In the genomic region with DNA sequence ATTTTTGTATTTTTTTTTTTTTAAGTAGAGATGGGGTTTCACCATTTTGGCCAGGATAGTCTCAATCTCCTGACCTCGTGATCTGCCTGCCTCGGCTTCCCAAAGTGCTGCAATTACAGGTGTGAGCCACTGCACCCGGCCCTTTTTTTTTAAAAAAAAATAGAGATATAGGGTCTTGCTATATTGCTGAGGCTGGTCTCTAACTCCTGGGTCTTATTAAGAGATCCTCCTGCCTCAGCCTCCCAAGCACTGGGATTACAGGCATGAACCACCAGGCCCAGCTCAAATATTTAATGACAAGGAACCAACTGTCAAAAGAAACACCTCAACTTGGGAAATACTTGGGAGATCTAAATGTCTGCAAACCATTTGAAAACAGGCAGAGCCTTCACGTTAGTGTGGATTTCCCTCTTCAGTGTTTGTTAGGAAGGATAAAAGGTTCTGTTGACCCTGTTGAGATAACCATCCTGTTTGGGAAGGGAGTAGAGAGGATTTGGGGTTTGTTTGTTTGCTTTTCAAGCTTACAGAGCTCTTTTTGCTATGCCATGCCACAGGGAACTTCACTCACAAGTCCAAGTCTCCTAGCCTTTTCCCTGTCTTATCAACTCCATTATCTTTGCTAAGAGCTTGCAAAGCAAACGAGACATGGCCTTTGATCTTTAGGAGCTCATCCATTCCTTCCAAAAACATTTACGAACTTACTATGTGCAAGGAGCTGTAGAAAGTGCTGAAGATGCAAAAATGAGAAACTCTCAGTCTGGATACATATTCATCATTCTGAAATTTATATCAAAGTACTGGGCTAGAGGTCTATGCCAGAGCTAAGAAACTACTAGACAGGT, we compare ENCODE assay signal across 21 cellular contexts. TPM values are rescaled to one million over a fixed set of nuclear protein-coding genes. Genes with fewer than 3 reads are reported as not detected.
"Had no signal": no experiment of that assay in that cellular context is flagged by ENCODE, and none has a peak within 500 bp of the region (broad histone marks: within the 10 kb centered on the region; RNA-seq: fewer than 3 reads in every experiment).

No MANE protein-coding gene starts in this region.

- ATAC-seq: activated CD8-positive, alpha-beta T cell treated with anti-CD3 and anti-CD28 coated beads, Interleukin-2, amount 10 ng/mL, durations not matched to agents 7 days and 5 days; activated naive CD4-positive, alpha-beta T cell treated with anti-CD3 and anti-CD28 coated beads, Interleukin-2, amount 50 U/mL, for 72 hours; effector memory CD8-positive, alpha-beta T cell; natural killer cell; psoas muscle; stimulated activated naive CD8-positive, alpha-beta T cell treated with anti-CD3 and anti-CD28 coated beads, Interleukin-15, Interleukin-2, amounts not matched to agents 100 U/mL and 50 U/mL, for 24 hours; T-helper 17 cell had no signal

- H3K36me3 Mint-ChIP-seq: activated naive CD4-positive, alpha-beta T cell treated with anti-CD3 and anti-CD28 coated beads, Interleukin-2, amount 50 U/mL, for 72 hours; natural killer cell had no signal

- H3K4me1 ChIP-seq: psoas muscle had no signal

- H3K27ac ChIP-seq: esophagus muscularis mucosa, left ventricle myocardium inferior, psoas muscle, right atrium auricular region, thyroid gland had no signal

- DNase-seq: activated CD4-positive, alpha-beta T cell treated with anti-CD3 and anti-CD28 coated beads for 1 hour; activated CD4-positive, alpha-beta T cell treated with anti-CD3 and anti-CD28 coated beads, Interleukin-2, amount 50 U/mL, for 1 hour; activated CD8-positive, alpha-beta T cell treated with anti-CD3 and anti-CD28 coated beads, Interleukin-2, amount 10 ng/mL, durations not matched to agents 7 days and 5 days; dorsolateral prefrontal cortex; effector memory CD8-positive, alpha-beta T cell; hypothalamus; left ventricle myocardium inferior; midbrain; natural killer cell; psoas muscle; stimulated activated CD4-positive, alpha-beta T cell treated with anti-CD3 and anti-CD28 coated beads, Interleukin-12 subunit alpha, Interleukin-12 subunit beta, amount 100 ng/mL, for 4 hours; stimulated activated CD4-positive, alpha-beta T cell treated with anti-CD3 and anti-CD28 coated beads, Interleukin-4, amount 100 ng/mL, for 4 hours; stimulated activated naive CD8-positive, alpha-beta T cell treated with anti-CD3 and anti-CD28 coated beads, Interleukin-15, Interleukin-2, amounts not matched to agents 100 U/mL and 50 U/mL, for 24 hours; substantia nigra; T-helper 17 cell; thyroid gland had no signal

- H3K4me3 Mint-ChIP-seq: activated CD8-positive, alpha-beta T cell treated with anti-CD3 and anti-CD28 coated beads, Interleukin-2, amount 10 ng/mL, durations not matched to agents 7 days and 5 days; activated T-helper 1 cell treated with anti-CD3 and anti-CD28 coated beads, Interleukin-12 subunit alpha, Interleukin-12 subunit beta, Interleukin-2, Interleukin-4 antibody, amounts not matched to agents 30 ng/mL and 10 ng/mL and 1 ng/mL, durations not matched to agents 14 hours and 24 hours and 36 hours; central memory CD8-positive, alpha-beta T cell; effector memory CD8-positive, alpha-beta T cell; natural killer cell; T-helper 17 cell had no signal

- H3K4me1 Mint-ChIP-seq: central memory CD8-positive, alpha-beta T cell; natural killer cell had no signal

- H3K9me3 ChIP-seq: esophagus muscularis mucosa, left ventricle myocardium inferior, psoas muscle, right atrium auricular region, thyroid gland had no signal

- H3K27ac Mint-ChIP-seq: activated T-helper 1 cell treated with anti-CD3 and anti-CD28 coated beads, Interleukin-12 subunit alpha, Interleukin-12 subunit beta, Interleukin-2, Interleukin-4 antibody, amounts not matched to agents 30 ng/mL and 10 ng/mL and 1 ng/mL, durations not matched to agents 14 hours and 24 hours and 36 hours; effector memory CD8-positive, alpha-beta T cell; natural killer cell; T-helper 17 cell had no signal

- H3K27me3 ChIP-seq: dorsolateral prefrontal cortex, esophagus muscularis mucosa, right atrium auricular region, thyroid gland had no signal

- H3K4me3 ChIP-seq: dorsolateral prefrontal cortex, esophagus muscularis mucosa, left ventricle myocardium inferior, psoas muscle, right atrium auricular region, thyroid gland had no signal

- H3K27me3 Mint-ChIP-seq: central memory CD8-positive, alpha-beta T cell; effector memory CD8-positive, alpha-beta T cell; T-helper 17 cell had no signal

- H3K9me3 Mint-ChIP-seq: activated naive CD4-positive, alpha-beta T cell treated with anti-CD3 and anti-CD28 coated beads, Interleukin-2, amount 50 U/mL, for 72 hours; activated T-helper 1 cell treated with anti-CD3 and anti-CD28 coated beads, Interleukin-12 subunit alpha, Interleukin-12 subunit beta, Interleukin-2, Interleukin-4 antibody, amounts not matched to agents 30 ng/mL and 10 ng/mL and 1 ng/mL, durations not matched to agents 14 hours and 24 hours and 36 hours; central memory CD8-positive, alpha-beta T cell; effector memory CD8-positive, alpha-beta T cell; natural killer cell had no signal

RNA-seq across cellular contexts. Expression of a gene that starts 7.5 kb away (rescaled TPM):
- total RNA-seq: activated CD8-positive, alpha-beta T cell treated with anti-CD3 and anti-CD28 coated beads, Interleukin-2, amount 10 ng/mL, durations not matched to agents 7 days and 5 days; activated T-helper 1 cell treated with anti-CD3 and anti-CD28 coated beads, Interleukin-12 subunit alpha, Interleukin-12 subunit beta, Interleukin-2, Interleukin-4 antibody, amounts not matched to agents 30 ng/mL and 10 ng/mL and 1 ng/mL, durations not matched to agents 14 hours and 24 hours and 36 hours had no signal
